Comparison of ENCODE assay signal across 9 cellular contexts in genomic region chrX:71540801-71541545, GRCh38. TPM values are rescaled to one million over a fixed set of nuclear protein-coding genes. Genes with fewer than 3 reads are reported as not detected.
DNase-seq lines count a peak whose midpoint lies in the region; ATAC-seq lines count a peak whose summit lies in the region.
"Had no signal": no experiment of that assay in that cellular context is flagged by ENCODE, and none has a peak within 500 bp of the region (broad histone marks: within the 10 kb centered on the region; RNA-seq: fewer than 3 reads in every experiment).

No MANE protein-coding gene starts in this region.

- intact Hi-C loops in activated naive CD4-positive, alpha-beta T cell treated with anti-CD3 and anti-CD28 coated beads for 36 hours (cut with micrococcal nuclease) = loop anchor here (1.0 to 2.0 kb wide), 3 partner anchors 9 to 256 kb away; no protein-coding TSS in a partner anchor
- intact Hi-C loops in activated CD4-positive, alpha-beta memory T cell treated with anti-CD3 and anti-CD28 coated beads for 36 hours (cut with micrococcal nuclease) = loop anchor here (1.0 to 2.0 kb wide), 2 partner anchors 9 to 78 kb away; partner anchors contain the start of gene CXCR3

- ATAC-seq in HG03095 (IDR thresholded peaks at IDR 0.05; ENCODE audit: unreplicated experiment) = peak; percentile 85
- ATAC-seq in HG03280 (IDR thresholded peaks at IDR 0.05; ENCODE audit: unreplicated experiment) = no peak

- DNase-seq in activated naive CD4-positive, alpha-beta T cell treated with anti-CD3 and anti-CD28 coated beads for 36 hours = peak; percentile 30
- no peak for DNase-seq in activated naive CD4-positive, alpha-beta T cell treated with anti-CD3 and anti-CD28 coated beads, Interleukin-2, amount 50 U/mL, for 16 hours
- DNase-seq in activated CD4-positive, alpha-beta memory T cell treated with anti-CD3 and anti-CD28 coated beads for 36 hours = no peak
- no peak for DNase-seq in anterior cingulate cortex (lab: John Stamatoyannopoulos, UW)
- no peak for DNase-seq in globus pallidus (ENCODE audit: low spot score)

- H3K4me3 ChIP-seq in skeletal muscle satellite cell (ENCODE audit: low read length) = no peak overlapping the region

- CTCF ChIA-PET in activated naive CD4-positive, alpha-beta T cell treated with anti-CD3 and anti-CD28 coated beads for 36 hours (lab: Charles Lee) = interaction anchor here (0.6 to 1.0 kb wide), 2 partner anchors 109 to 309 kb away, joined by 3 read pairs; no protein-coding TSS in a partner anchor
- CTCF ChIA-PET in activated CD4-positive, alpha-beta memory T cell treated with anti-CD3 and anti-CD28 coated beads for 36 hours (lab: Charles Lee) = interaction anchor here (1.0 kb wide), 2 partner anchors 8 to 14 kb away, joined by 3 to 4 read pairs; partner anchors contain the start of gene OGT

- H3K36me3 ChIP-seq in skeletal muscle satellite cell (ENCODE audit: insufficient read depth, low read length) = peaks cover 10% of the 10 kb centered on the region

- peak overlapping the region; percentile 93 for H3K27ac Mint-ChIP-seq in activated naive CD4-positive, alpha-beta T cell treated with anti-CD3 and anti-CD28 coated beads for 36 hours
- H3K27ac Mint-ChIP-seq in activated CD4-positive, alpha-beta memory T cell treated with anti-CD3 and anti-CD28 coated beads for 36 hours = peak overlapping the region; percentile 91

- H3K4me1 ChIP-seq in skeletal muscle satellite cell (ENCODE audit: control insufficient read depth, insufficient read depth, low read length) = peaks cover 32% of the 10 kb centered on the region

- POLR2A ChIA-PET in activated CD4-positive, alpha-beta memory T cell treated with anti-CD3 and anti-CD28 coated beads for 36 hours (lab: Charles Lee) = interaction anchor here (3.1 to 6.1 kb wide), 2 partner anchors 7 to 78 kb away, joined by 13 to 96 read pairs; partner anchors contain the start of genes CXCR3 and OGT

- H3K4me3 Mint-ChIP-seq in activated naive CD4-positive, alpha-beta T cell treated with anti-CD3 and anti-CD28 coated beads for 36 hours = peak overlapping the region; percentile 96
- H3K4me3 Mint-ChIP-seq in activated CD4-positive, alpha-beta memory T cell treated with anti-CD3 and anti-CD28 coated beads for 36 hours = peak overlapping the region; percentile 75
- H3K4me3 Mint-ChIP-seq: neural crest cell had no signal

- peak overlapping the region; percentile 23 for H3K4me2 ChIP-seq in skeletal muscle satellite cell (ENCODE audit: low read length)

- H3K9ac ChIP-seq in skeletal muscle satellite cell (ENCODE audit: low read depth, low read length) = no peak overlapping the region

- H3K9me3 Mint-ChIP-seq in activated naive CD4-positive, alpha-beta T cell treated with anti-CD3 and anti-CD28 coated beads for 36 hours = no peaks in the 10 kb centered on the region
- H3K9me3 Mint-ChIP-seq in activated CD4-positive, alpha-beta memory T cell treated with anti-CD3 and anti-CD28 coated beads for 36 hours = no peaks in the 10 kb centered on the region
- H3K9me3 Mint-ChIP-seq: neural crest cell had no signal

- no peaks in the 10 kb centered on the region for H3K9me3 ChIP-seq in skeletal muscle satellite cell (replicated peaks; ENCODE audit: low read length)

- peaks cover 57% of the 10 kb centered on the region for H3K4me1 Mint-ChIP-seq in activated naive CD4-positive, alpha-beta T cell treated with anti-CD3 and anti-CD28 coated beads for 36 hours (ENCODE audit: low read depth)
- peaks cover 54% of the 10 kb centered on the region for H3K4me1 Mint-ChIP-seq in activated CD4-positive, alpha-beta memory T cell treated with anti-CD3 and anti-CD28 coated beads for 36 hours (ENCODE audit: low read depth)

- H3K27me3 ChIP-seq in skeletal muscle satellite cell (ENCODE audit: control insufficient read depth, insufficient read depth, low read length) = no peaks in the 10 kb centered on the region

- H3K36me3 Mint-ChIP-seq in activated naive CD4-positive, alpha-beta T cell treated with anti-CD3 and anti-CD28 coated beads for 36 hours (ENCODE audit: low read depth) = peaks cover 63% of the 10 kb centered on the region
- H3K36me3 Mint-ChIP-seq in activated CD4-positive, alpha-beta memory T cell treated with anti-CD3 and anti-CD28 coated beads for 36 hours = peaks cover 72% of the 10 kb centered on the region

- no peaks in the 10 kb centered on the region for H3K27me3 Mint-ChIP-seq in activated naive CD4-positive, alpha-beta T cell treated with anti-CD3 and anti-CD28 coated beads for 36 hours (ENCODE audit: low read depth)
- H3K27me3 Mint-ChIP-seq in activated CD4-positive, alpha-beta memory T cell treated with anti-CD3 and anti-CD28 coated beads for 36 hours = no peaks in the 10 kb centered on the region

RNA-seq across cellular contexts. Expression of gene OGT, which starts 8.1 kb away (rescaled TPM):
- total RNA-seq in activated naive CD4-positive, alpha-beta T cell treated with anti-CD3 and anti-CD28 coated beads for 36 hours = 100 to 1,000 TPM; 307 to 323 TPM
- 100 to 1,000 TPM; 280 to 304 TPM for total RNA-seq in activated CD4-positive, alpha-beta memory T cell treated with anti-CD3 and anti-CD28 coated beads for 36 hours
- 92.2 and 94.6 TPM in 2 replicates for total RNA-seq in skeletal muscle satellite cell (2012; rRNA removed)

RNA-seq across cellular contexts. Expression of gene GCNA, which starts 37.3 kb away (rescaled TPM):
- 1 to 10 TPM; 2.8 to 2.9 TPM for total RNA-seq in activated naive CD4-positive, alpha-beta T cell treated with anti-CD3 and anti-CD28 coated beads for 36 hours
- 1 to 10 TPM; 3.2 to 3.4 TPM for total RNA-seq in activated CD4-positive, alpha-beta memory T cell treated with anti-CD3 and anti-CD28 coated beads for 36 hours
- 2.0 TPM in 2 replicates for total RNA-seq in skeletal muscle satellite cell (2012; rRNA removed)
